Comparison of ENCODE assay signal across 8 cellular contexts in genomic region chr4:82462415-82462831, GRCh38. TPM values are rescaled to one million over a fixed set of nuclear protein-coding genes. Genes with fewer than 3 reads are reported as not detected.
DNase-seq lines count a peak whose midpoint lies in the region; ATAC-seq, FAIRE-seq and TF ChIP-seq lines count a peak whose summit lies in the region.

No MANE protein-coding gene starts in this region.

- H3K27ac ChIP-seq in DND-41 (ENCODE audit: low read length): no peak overlapping the region
- no peak overlapping the region for H3K27ac ChIP-seq in testis

- WGBS in testis, 2 donors: 3 to 4% methylated on average over 6 to 7 of the region's 7 CpGs

- ATAC-seq in DND-41 (ENCODE audit: insufficient read depth, low read depth) (peak; percentile 92), GM21737 (IDR thresholded peaks at IDR 0.05; ENCODE audit: unreplicated experiment) (peak; percentile 79)

- TF ChIP-seq CTCF in DND-41 (IDR thresholded peaks at IDR 0.05; ENCODE audit: borderline replicate concordance, extremely low read depth, low read length, poor library complexity, severe bottlenecking) (peak; percentile 85), fibroblast of villous mesenchyme (IDR thresholded peaks at IDR 0.05; ENCODE audit: insufficient read depth, low read depth, low read length) (peak; percentile 67), testis (IDR thresholded peaks at IDR 0.05) (peak; percentile 53 to 89 (median 78))

- DNase-seq in DND-41: peak; percentile 85
- DNase-seq in KG1 (lab: John Stamatoyannopoulos, UW): peak; percentile 21
- peak; percentile 51 for DNase-seq in RCC 7860 (ENCODE audit: low spot score)
- peak; percentile 62 for DNase-seq in activated T-helper 1 cell treated with Interleukin-2 at 50 U/mL for 16 hours (ENCODE audit: low read depth)
- peak; percentile 92 for DNase-seq in fibroblast of villous mesenchyme (ENCODE audit: low read depth)
- peak; percentile 69 for DNase-seq in occipital lobe (lab: John Stamatoyannopoulos, UW)
- peak; percentile 96 for DNase-seq in testis

- H3K4me2 ChIP-seq in DND-41 (ENCODE audit: insufficient read depth, low read length): no peak overlapping the region

- no peaks in the 10 kb centered on the region for H3K4me1 ChIP-seq in DND-41 (ENCODE audit: insufficient read depth, low read length)
- H3K4me1 ChIP-seq in testis: no peaks in the 10 kb centered on the region

- H3K79me2 ChIP-seq in DND-41 (ENCODE audit: insufficient read depth, low read length): no peaks in the 10 kb centered on the region

- FAIRE-seq in RCC 7860 (lab: Jason Lieb, UNC): no peak

- intact Hi-C loops in testis (cut with DNase I; ENCODE audit: low total_unique reads): loop anchor here (10.0 kb wide), 1 partner anchor 282 kb away; no protein-coding TSS in a partner anchor

- no peak for TF ChIP-seq POLR2A in testis (IDR thresholded peaks at IDR 0.05)

- no peak overlapping the region for H2AFZ ChIP-seq in DND-41 (ENCODE audit: low read depth, low read length)

- H3K9me3 ChIP-seq in DND-41 (ENCODE audit: insufficient read depth, low read length, severe bottlenecking): no peaks in the 10 kb centered on the region
- no peaks in the 10 kb centered on the region for H3K9me3 ChIP-seq in testis

- no peaks in the 10 kb centered on the region for H4K20me1 ChIP-seq in DND-41 (ENCODE audit: insufficient read depth, low read length)

- H3K4me3 ChIP-seq in DND-41 (ENCODE audit: low read depth in 1 of 2, low read length in 2 of 2) (no peak overlapping the region), fibroblast of villous mesenchyme (ENCODE audit: low read depth, low read length) (no peak overlapping the region), testis (no peak overlapping the region)

- H3K27me3 ChIP-seq in DND-41 (ENCODE audit: insufficient read depth, low read length, poor library complexity): no peaks in the 10 kb centered on the region
- no peaks in the 10 kb centered on the region for H3K27me3 ChIP-seq in testis

- H3K36me3 ChIP-seq in DND-41 (ENCODE audit: insufficient read depth, low read length) (peaks cover 54% of the 10 kb centered on the region), testis (ENCODE audit: low read depth, missing control alignments) (no peaks in the 10 kb centered on the region)

- H3K9ac ChIP-seq in DND-41 (ENCODE audit: low read depth, low read length): no peak overlapping the region; the same call in 1 of the 2 replicates

RNA-seq across cellular contexts. Expression of gene ENOPH1, which starts 32.0 kb away (rescaled TPM):
- 36.7 TPM in 2 replicates for total RNA-seq in fibroblast of villous mesenchyme
- total RNA-seq in occipital lobe: 89.7 TPM
- total RNA-seq in testis: 10 to 100 TPM; 13.9 to 20.8 TPM
- 19.9 TPM for polyA plus RNA-seq in testis (ENCODE audit: insufficient read depth, low read depth, low replicate concordance)

RNA-seq across cellular contexts. Expression of gene HNRNPDL, which starts 32.2 kb away (rescaled TPM):
- total RNA-seq in fibroblast of villous mesenchyme: 174 and 188 TPM in 2 replicates
- total RNA-seq in occipital lobe: 347 TPM
- total RNA-seq in testis: 100 to 1,000 TPM; 203 to 218 TPM
- 226 TPM for polyA plus RNA-seq in testis (ENCODE audit: insufficient read depth, low read depth, low replicate concordance)

Comparison
In these comparisons a context has a peak if more than half of its experiments do, and no peak if none do; other contexts are left out.
1. DNase-seq: peak in every context shown above with its lines; median percentile 96 in testis; 92 in fibroblast of villous mesenchyme; 85 in DND-41; 69 in occipital lobe; 62 in activated T-helper 1 cell treated with Interleukin-2 at 50 U/mL for 16 hours; 51 in RCC 7860; 21 in KG1.